In the genomic region with DNA sequence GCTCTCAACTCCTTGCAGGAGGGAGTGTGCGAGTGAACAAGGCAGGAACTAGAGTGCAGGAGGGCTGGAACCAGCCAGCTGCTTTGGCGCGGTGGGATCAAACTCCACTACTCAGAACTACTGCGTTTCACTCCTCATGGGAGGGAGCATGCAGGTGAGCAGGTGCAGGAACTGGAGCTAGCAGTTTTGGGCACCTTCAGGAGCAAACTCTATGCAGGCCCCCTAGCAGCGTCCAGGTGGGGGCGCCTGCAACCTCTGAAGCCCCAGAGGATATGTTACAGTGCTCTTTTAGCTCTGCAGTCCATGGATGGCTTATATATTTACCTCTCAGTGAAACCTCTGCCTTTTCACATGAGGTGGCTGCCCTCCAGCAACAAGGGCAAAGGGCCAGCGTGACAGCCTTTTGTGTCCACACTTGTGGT, we compare ENCODE assay signal across 9 cellular contexts.
DNase-seq lines count a peak whose midpoint lies in the region; ATAC-seq and TF ChIP-seq lines count a peak whose summit lies in the region.
"Had no signal": no experiment of that assay in that cellular context is flagged by ENCODE, and none has a peak within 500 bp of the region (broad histone marks: within the 10 kb centered on the region; RNA-seq: fewer than 3 reads in every experiment).

No MANE protein-coding gene starts in this region.

- H3K36me3 ChIP-seq in brain microvascular endothelial cell (replicated peaks) (no peaks in the 10 kb centered on the region), GM23248 (ENCODE audit: low read depth) (no peaks in the 10 kb centered on the region)

- DNase-seq in brain microvascular endothelial cell (no peak), lung microvascular endothelial cell (ENCODE audit: low read depth in 2 of 2) (peak; percentile 5 to 52), GM23248 (no peak), GM13976 (ENCODE audit: low spot score) (no peak), A172 (ENCODE audit: low spot score) (no peak)

- in situ Hi-C loops in brain microvascular endothelial cell (cut with HindIII; ENCODE audit: low pct_ligation_motif_present, low sequenced_read_pairs) = no loop called here
- in situ Hi-C loops in GM23248 (cut with MboI) = loop anchor here (10.0 kb wide), 1 partner anchor 62 kb away; no protein-coding TSS in a partner anchor
- in situ Hi-C loops in GM13976 (cut with MboI; ENCODE audit: low sequenced_read_pairs, unreplicated experiment) = no loop called here

- no peaks in the 10 kb centered on the region for H3K79me2 ChIP-seq in GM23248 (ENCODE audit: insufficient read depth)
- H3K79me2 ChIP-seq: parathyroid adenoma had no signal

- ATAC-seq in GM18502 (IDR thresholded peaks at IDR 0.05; ENCODE audit: poor library complexity, unreplicated experiment) (peak; percentile 65), HG03354 (IDR thresholded peaks at IDR 0.05; ENCODE audit: poor library complexity, severe bottlenecking, unreplicated experiment) (peak; percentile 89), HG03095 (IDR thresholded peaks at IDR 0.05; ENCODE audit: unreplicated experiment) (no peak)

- H3K27me3 ChIP-seq in brain microvascular endothelial cell (replicated peaks) (no peaks in the 10 kb centered on the region), GM23248 (replicated peaks; ENCODE audit: insufficient read depth) (no peaks in the 10 kb centered on the region)

- no peaks in the 10 kb centered on the region for H3K9me3 ChIP-seq in GM23248 (ENCODE audit: low read depth)

- no peak overlapping the region for H3K4me3 ChIP-seq in brain microvascular endothelial cell (ENCODE audit: low read depth, low read length)
- no peak overlapping the region for H3K4me3 ChIP-seq in GM23248

- H4K20me1 ChIP-seq in GM23248 (ENCODE audit: insufficient read depth) = no peaks in the 10 kb centered on the region

- H3F3A ChIP-seq in GM23248 (ENCODE audit: insufficient read depth) = no peaks in the 10 kb centered on the region

- TF ChIP-seq CTCF in brain microvascular endothelial cell (IDR thresholded peaks at IDR 0.05; ENCODE audit: low read depth, low read length, missing control alignments) (peak; percentile 52), GM13976 (IDR thresholded peaks at IDR 0.05; ENCODE audit: borderline replicate concordance, control extremely low read depth, extremely low read depth, insufficient read depth, missing control alignments) (no peak)

- H3K4me2 ChIP-seq in GM23248 (ENCODE audit: unreplicated experiment) = no peak overlapping the region

- no peak overlapping the region for H3K27ac ChIP-seq in brain microvascular endothelial cell
- H3K27ac ChIP-seq in GM23248 = no peak overlapping the region
- H3K27ac ChIP-seq: parathyroid adenoma had no signal

- H3K9ac ChIP-seq in GM23248 = no peak overlapping the region
- H3K9ac ChIP-seq: parathyroid adenoma had no signal

- no peaks in the 10 kb centered on the region for H3K9me2 ChIP-seq in GM23248 (ENCODE audit: insufficient read depth)

- 1 to 5% methylated on average over 7 of the region's 7 CpGs for WGBS in GM23248 (ENCODE audit: low coverage in 1 of 2, low lambda C conversion rate in 2 of 2, missing lambda C conversion rate in 2 of 2), 2 experiments

- H3K4me1 ChIP-seq in GM23248 (ENCODE audit: insufficient read depth) = no peaks in the 10 kb centered on the region
- H3K4me1 ChIP-seq: parathyroid adenoma had no signal

- H2AFZ ChIP-seq in GM23248 = no peak overlapping the region
- H2AFZ ChIP-seq: parathyroid adenoma had no signal

Comparison
In these comparisons a context has a peak if more than half of its experiments do, and no peak if none do; other contexts are left out.
1. DNase-seq: peak in lung microvascular endothelial cell (2 of 2); none in brain microvascular endothelial cell (single experiment), GM23248 (single experiment), GM13976 (single experiment) and A172 (single experiment).